Comparison of ENCODE assay signal across 21 cellular contexts in genomic region chr15:84722628-84723027, GRCh38. TPM values are rescaled to one million over a fixed set of nuclear protein-coding genes. Genes with fewer than 3 reads are reported as not detected.
DNase-seq lines count a peak whose midpoint lies in the region; ATAC-seq and TF ChIP-seq lines count a peak whose summit lies in the region.
"Had no signal": no experiment of that assay in that cellular context is flagged by ENCODE, and none has a peak within 500 bp of the region (broad histone marks: within the 10 kb centered on the region; RNA-seq: fewer than 3 reads in every experiment).

No MANE protein-coding gene starts in this region.

- no peaks in the 10 kb centered on the region for H4K20me1 ChIP-seq in GM23338 (replicated peaks; ENCODE audit: insufficient read depth)

- peak overlapping the region in 1 of 4 donors; percentile 78 for H3K4me3 Mint-ChIP-seq in CD4-positive, CD25-positive, alpha-beta regulatory T cell
- no peak overlapping the region for H3K4me3 Mint-ChIP-seq in GM23338

- peaks cover 2% of the 10 kb centered on the region for H3K79me1 ChIP-seq in trophoblast cell (ENCODE audit: low read length)

- H3K27me3 Mint-ChIP-seq in CD4-positive, CD25-positive, alpha-beta regulatory T cell, result no peaks in the 10 kb centered on the region
- H3K27me3 Mint-ChIP-seq in GM23338 (ENCODE audit: insufficient read depth, low read depth, poor library complexity), result peaks cover 5% of the 10 kb centered on the region
- H3K27me3 Mint-ChIP-seq: IgD-negative memory B cell had no signal

- peak overlapping the region in 2 of 3 donors; percentile 69 to 90 for H3K27ac Mint-ChIP-seq in CD4-positive, CD25-positive, alpha-beta regulatory T cell
- no peak overlapping the region for H3K27ac Mint-ChIP-seq in GM23338

- H4K91ac ChIP-seq in trophoblast cell (ENCODE audit: low read depth, low read length), result no peak overlapping the region

- H3K4me1 Mint-ChIP-seq in CD4-positive, CD25-positive, alpha-beta regulatory T cell, result peaks cover 19 to 78% (median 41%) of the 10 kb centered on the region in 4 donors
- H3K4me1 Mint-ChIP-seq in GM23338, result peaks cover 13% of the 10 kb centered on the region

- no peaks in the 10 kb centered on the region for H3K36me3 ChIP-seq in CD4-positive, CD25-positive, alpha-beta regulatory T cell (ENCODE audit: control insufficient read depth, insufficient read depth, low read length)
- H3K36me3 ChIP-seq in GM23338 (ENCODE audit: insufficient read depth) (no peaks in the 10 kb centered on the region), trophoblast cell (ENCODE audit: control insufficient read depth in 1 of 2, insufficient read depth in 2 of 2, low read length in 2 of 2) (no peaks in the 10 kb centered on the region)

- H2BK120ac ChIP-seq in trophoblast cell (ENCODE audit: insufficient read depth, low read length, poor library complexity), result no peak overlapping the region

- no peak overlapping the region for H3K4me3 ChIP-seq in CD4-positive, CD25-positive, alpha-beta regulatory T cell (ENCODE audit: low read depth, low read length)
- H3K4me3 ChIP-seq in GM23338 (no peak overlapping the region), epithelial cell of esophagus (ENCODE audit: low read length) (no peak overlapping the region), trophoblast cell (ENCODE audit: low read depth, low read length) (no peak overlapping the region)
- H3K4me3 ChIP-seq: GM12878, GM23248, SK-N-MC had no signal

- peaks cover 51% of the 10 kb centered on the region for H3K4me1 ChIP-seq in CD4-positive, CD25-positive, alpha-beta regulatory T cell (ENCODE audit: control insufficient read depth, insufficient read depth, low read length, poor library complexity, severe bottlenecking)
- peaks cover 12% of the 10 kb centered on the region for H3K4me1 ChIP-seq in GM23338 (ENCODE audit: insufficient read depth)
- H3K4me1 ChIP-seq in trophoblast cell (ENCODE audit: control insufficient read depth in 1 of 2, insufficient read depth in 2 of 2, low read length in 2 of 2), result peaks cover 0 to 3% of the 10 kb centered on the region in 2 experiments

- H3K9ac ChIP-seq in trophoblast cell (ENCODE audit: low read length), result no peak overlapping the region
- H3K9ac ChIP-seq: GM23248 had no signal

- H3K18ac ChIP-seq in trophoblast cell (ENCODE audit: low read length), result no peak overlapping the region

- DNase-seq in CD4-positive, CD25-positive, alpha-beta regulatory T cell, result no peak
- no peak for DNase-seq in GM23338 (ENCODE audit: low spot score)
- peak; percentile 52 for DNase-seq in epithelial cell of esophagus (ENCODE audit: low read depth)
- no peak for DNase-seq in trophoblast cell
- no peak for DNase-seq in SHP77 (lab: John Stamatoyannopoulos, UW)
- no peak for DNase-seq in stimulated activated CD4-positive, alpha-beta T cell treated with anti-CD3 and anti-CD28 coated beads, Interleukin-1b, Interleukin-23, amount 100 ng/mL, for 48 hours
- no peak for DNase-seq in DMS79 treated with DMSO at 0.1 percent for 48 hours (lab: John Stamatoyannopoulos, UW)
- DNase-seq: ACHN; Calu3; EL; GM23248; Karpas-422; NCI-H1436; NCI-H2029 treated with DMSO at 0.1 percent for 48 hours; NCI-H446 treated with DMSO at 0.1 percent for 48 hours; NK-92 treated with Interleukin-12 subunit alpha and Interleukin-12 subunit beta, amount 100 ng/mL, for 24 hours; Right ventricle myocardium superior had no signal

- H3K36me3 Mint-ChIP-seq in CD4-positive, CD25-positive, alpha-beta regulatory T cell, result no peaks in the 10 kb centered on the region
- H3K36me3 Mint-ChIP-seq in GM23338 (ENCODE audit: low read depth), result no peaks in the 10 kb centered on the region

- H3F3A ChIP-seq in GM23338 (replicated peaks; ENCODE audit: low read depth), result no peaks in the 10 kb centered on the region

- H3K79me2 ChIP-seq in GM23338 (replicated peaks; ENCODE audit: insufficient read depth) (no peaks in the 10 kb centered on the region), trophoblast cell (ENCODE audit: control insufficient read depth, insufficient read depth, low read length, poor library complexity) (no peaks in the 10 kb centered on the region)

- H3K14ac ChIP-seq in trophoblast cell (ENCODE audit: low read length), result no peak overlapping the region

- H3K4me2 ChIP-seq in GM23338, result no peak overlapping the region
- no peak overlapping the region for H3K4me2 ChIP-seq in trophoblast cell (ENCODE audit: low read length)

- no peak overlapping the region for H3K23ac ChIP-seq in trophoblast cell (ENCODE audit: low read length)

- no peak for ATAC-seq in CD4-positive, CD25-positive, alpha-beta regulatory T cell (ENCODE audit: low read depth in 2 of 2)
- no peak for ATAC-seq in GM23338
- ATAC-seq: GM12878, HCT116 had no signal

- no peak overlapping the region for H2BK5ac ChIP-seq in trophoblast cell (ENCODE audit: low read depth, low read length, poor library complexity)

- H2BK12ac ChIP-seq in trophoblast cell (ENCODE audit: low read length), result peak overlapping the region; percentile 24

- no peak overlapping the region for H4K8ac ChIP-seq in trophoblast cell (ENCODE audit: low read depth, low read length)

- H3K27ac ChIP-seq in CD4-positive, CD25-positive, alpha-beta regulatory T cell (ENCODE audit: insufficient read depth, low read length, poor library complexity, severe bottlenecking), result peak overlapping the region; percentile 20
- H3K27ac ChIP-seq in GM23338 (ENCODE audit: low read depth) (no peak overlapping the region), trophoblast cell (ENCODE audit: low read depth, low read length) (no peak overlapping the region)
- H3K27ac ChIP-seq: GM23248, SK-N-MC had no signal

- no peaks in the 10 kb centered on the region for H3K9me2 ChIP-seq in GM23338 (ENCODE audit: insufficient read depth)

- H4K12ac ChIP-seq in trophoblast cell (ENCODE audit: low read depth, low read length), result no peak overlapping the region

- TF ChIP-seq CTCF in GM23338 (conservative IDR thresholded peaks at IDR 0.05; ENCODE audit: low read depth in 2 of 2), result no peak
- TF ChIP-seq CTCF in epithelial cell of esophagus (IDR thresholded peaks at IDR 0.05; ENCODE audit: insufficient read depth, low read depth, low read length, missing control alignments), result no peak

- no peak overlapping the region for H2AK5ac ChIP-seq in trophoblast cell (ENCODE audit: low read length)

- no CpG with 5 or more reads among the region's 2 CpGs for WGBS in trophoblast cell (ENCODE audit: extremely low coverage, insufficient coverage, insufficient read length)

- H3K4ac ChIP-seq in trophoblast cell (ENCODE audit: low read depth, low read length), result no peak overlapping the region

- no peaks in the 10 kb centered on the region for H3K27me3 ChIP-seq in CD4-positive, CD25-positive, alpha-beta regulatory T cell (ENCODE audit: control insufficient read depth, insufficient read depth, low read length)
- no peaks in the 10 kb centered on the region for H3K27me3 ChIP-seq in GM23338 (ENCODE audit: insufficient read depth)
- no peaks in the 10 kb centered on the region for H3K27me3 ChIP-seq in trophoblast cell (ENCODE audit: insufficient read depth, low read length)

- 0 out of 2 replicates have a peak overlapping the region, but pooled peaks have one; percentile 63 for H2AFZ ChIP-seq in GM23338
- H2AFZ ChIP-seq in trophoblast cell (ENCODE audit: insufficient read depth, low read length, poor library complexity), result no peak overlapping the region
- H2AFZ ChIP-seq: GM23248 had no signal

- no peaks in the 10 kb centered on the region for H3K9me3 ChIP-seq in CD4-positive, CD25-positive, alpha-beta regulatory T cell (ENCODE audit: control insufficient read depth in 2 of 2, low read length in 2 of 2)
- H3K9me3 ChIP-seq in trophoblast cell (ENCODE audit: insufficient read depth, low read depth, low read length), result no peaks in the 10 kb centered on the region

- H3K9me3 Mint-ChIP-seq in CD4-positive, CD25-positive, alpha-beta regulatory T cell, result no peaks in the 10 kb centered on the region
- H3K9me3 Mint-ChIP-seq in GM23338, result no peaks in the 10 kb centered on the region
- H3K9me3 Mint-ChIP-seq: IgD-negative memory B cell had no signal

TF ChIP-seq in GM23338, 12 proteins besides CTCF, POLR2A, EP300 and RAD21:
- TF ChIP-seq EZH2 (IDR thresholded peaks at IDR 0.05; ENCODE audit: low read depth, unreplicated experiment) (no peak), JUNB (IDR thresholded peaks at IDR 0.05; ENCODE audit: unreplicated experiment) (no peak), ZNF331 (CRISPR knock-in tag; IDR thresholded peaks at IDR 0.05; ENCODE audit: low read depth) (no peak), EZH2phosphoT487 (IDR thresholded peaks at IDR 0.05; ENCODE audit: unreplicated experiment) (no peak), STAT1 (IDR thresholded peaks at IDR 0.05; ENCODE audit: unreplicated experiment) (no peak), ETS1 (IDR thresholded peaks at IDR 0.05) (no peak), NANOG (IDR thresholded peaks at IDR 0.05; ENCODE audit: borderline replicate concordance) (no peak), CREB1 (CRISPR knock-in tag; IDR thresholded peaks at IDR 0.05; ENCODE audit: low read depth) (no peak), POLR2AphosphoS5 (IDR thresholded peaks at IDR 0.05; ENCODE audit: low read depth) (no peak)

RNA-seq across cellular contexts. Expression of gene SEC11A, which starts 6.7 kb away (rescaled TPM):
- 72.9 TPM for total RNA-seq in CD4-positive, CD25-positive, alpha-beta regulatory T cell
- polyA plus RNA-seq in CD4-positive, CD25-positive, alpha-beta regulatory T cell, result 100 to 1,000 TPM; 152 to 186 (median 163) TPM
- total RNA-seq in GM23338 (2014; rRNA removed; shearing (Covaris generic)), result 191 and 208 TPM in 2 replicates
- 238 and 257 TPM in 2 replicates for polyA plus RNA-seq in GM23338 (2016; fragmentation: Nextera tagmentation; extraction: Ambion mirVana)
- polyA plus RNA-seq in trophoblast cell (2013), result 316 and 319 TPM in 2 replicates

RNA-seq across cellular contexts. Expression of gene ZNF592, which starts 25.8 kb away (rescaled TPM):
- total RNA-seq in CD4-positive, CD25-positive, alpha-beta regulatory T cell, result 39.8 TPM
- 1 to 10 TPM; 3.8 to 4.3 (median 4.2) TPM for polyA plus RNA-seq in CD4-positive, CD25-positive, alpha-beta regulatory T cell
- 18.8 and 21.4 TPM in 2 replicates for total RNA-seq in GM23338 (2014; rRNA removed; shearing (Covaris generic))
- polyA plus RNA-seq in GM23338 (2016; fragmentation: Nextera tagmentation; extraction: Ambion mirVana), result 4.4 and 4.7 TPM in 2 replicates
- 25.3 and 25.7 TPM in 2 replicates for polyA plus RNA-seq in trophoblast cell (2013)
